ENCODE assay signal across 22 cellular contexts in the genomic region with DNA sequence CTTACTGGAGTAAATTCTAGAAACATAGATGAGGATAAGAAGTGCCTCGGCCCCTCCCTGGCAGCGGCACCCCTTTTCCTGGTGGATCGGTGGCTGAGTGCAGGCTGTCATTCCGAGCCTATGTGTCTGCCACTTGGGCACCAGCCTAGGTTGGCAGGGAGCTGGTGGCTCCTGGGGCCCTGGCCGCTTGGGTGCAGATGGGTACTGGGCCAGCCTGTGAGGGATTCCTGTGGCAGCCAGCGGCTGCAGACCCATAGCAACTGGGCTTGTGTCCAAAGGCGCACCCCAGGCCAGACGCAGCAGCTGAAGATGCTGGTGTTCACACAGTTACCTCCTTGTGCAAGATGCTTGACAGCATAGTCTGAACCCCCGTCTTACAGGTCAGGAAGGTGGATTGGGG. TPM values are rescaled to one million over a fixed set of nuclear protein-coding genes. Genes with fewer than 3 reads are reported as not detected.
DNase-seq lines count a peak whose midpoint lies in the region; ATAC-seq and TF ChIP-seq lines count a peak whose summit lies in the region.
"Had no signal": no experiment of that assay in that cellular context is flagged by ENCODE, and none has a peak within 500 bp of the region (broad histone marks: within the 10 kb centered on the region; RNA-seq: fewer than 3 reads in every experiment).

No MANE protein-coding gene starts in this region.

- no peak overlapping the region for H3K4me3 ChIP-seq in upper lobe of right lung
- H3K4me3 ChIP-seq: K562, thyroid gland had no signal

- H3K9me3 ChIP-seq in upper lobe of right lung = no peaks in the 10 kb centered on the region
- H3K9me3 ChIP-seq: neutrophil, thyroid gland had no signal

- TF ChIP-seq CTCF in natural killer cell (IDR thresholded peaks at IDR 0.05) = no peak
- TF ChIP-seq CTCF in upper lobe of right lung (IDR thresholded peaks at IDR 0.05) = no peak

- H3K4me1 Mint-ChIP-seq in natural killer cell treated with Interleukin-12 subunit alpha and Interleukin-12 subunit beta and Interleukin-15 and Interleukin-18, amount 100 ng/mL, for 72 hours (ENCODE audit: low read depth in 2 of 2) = peaks cover 0 to 5% of the 10 kb centered on the region in 2 donors
- peaks cover 0 to 11% of the 10 kb centered on the region in 2 donors for H3K4me1 Mint-ChIP-seq in natural killer cell
- peaks cover 6% of the 10 kb centered on the region for H3K4me1 Mint-ChIP-seq in activated T-helper 17 cell treated with anti-CD3 and anti-CD28 coated beads, Interleukin-2, amount 50 U/mL, for 72 hours

- H3K27ac ChIP-seq in upper lobe of right lung = no peak overlapping the region
- H3K27ac ChIP-seq: neutrophil, thyroid gland had no signal

- peaks cover 4% of the 10 kb centered on the region for H3K4me1 ChIP-seq in upper lobe of right lung

- no peaks in the 10 kb centered on the region for H3K9me3 Mint-ChIP-seq in natural killer cell treated with Interleukin-12 subunit alpha and Interleukin-12 subunit beta and Interleukin-15 and Interleukin-18, amount 100 ng/mL, for 72 hours
- H3K9me3 Mint-ChIP-seq in natural killer cell = no peaks in the 10 kb centered on the region
- no peaks in the 10 kb centered on the region for H3K9me3 Mint-ChIP-seq in activated T-helper 17 cell treated with anti-CD3 and anti-CD28 coated beads, Interleukin-2, amount 50 U/mL, for 72 hours
- H3K9me3 Mint-ChIP-seq: activated CD4-positive, alpha-beta T cell treated with anti-CD3 and anti-CD28 coated beads, Interleukin-2, amount 10 ng/mL, durations not matched to agents 24 days and 14 days; CD8-positive, alpha-beta T cell; T-helper 1 cell treated with Interleukin-12 subunit alpha and Interleukin-12 subunit beta and Interleukin-4 antibody, amounts not matched to agents 30 μg/mL and 1 μg/mL, for 36 hours had no signal

- peaks cover 30% of the 10 kb centered on the region for H3K27me3 ChIP-seq in upper lobe of right lung
- H3K27me3 ChIP-seq: thyroid gland had no signal

- no peaks in the 10 kb centered on the region for H3K36me3 ChIP-seq in upper lobe of right lung
- H3K36me3 ChIP-seq: neutrophil, thyroid gland had no signal

- intact Hi-C loops in natural killer cell (cut with micrococcal nuclease) = no loop called here
- intact Hi-C loops in upper lobe of right lung (cut with DNase I) = no loop called here

- H3K4me3 Mint-ChIP-seq in natural killer cell treated with Interleukin-12 subunit alpha and Interleukin-12 subunit beta and Interleukin-15 and Interleukin-18, amount 100 ng/mL, for 72 hours = no peak overlapping the region
- no peak overlapping the region for H3K4me3 Mint-ChIP-seq in natural killer cell
- no peak overlapping the region for H3K4me3 Mint-ChIP-seq in activated T-helper 17 cell treated with anti-CD3 and anti-CD28 coated beads, Interleukin-2, amount 50 U/mL, for 72 hours
- H3K4me3 Mint-ChIP-seq: activated CD4-positive, alpha-beta T cell treated with anti-CD3 and anti-CD28 coated beads, Interleukin-2, amount 10 ng/mL, durations not matched to agents 24 days and 14 days; CD8-positive, alpha-beta T cell; T-helper 1 cell treated with Interleukin-12 subunit alpha and Interleukin-12 subunit beta and Interleukin-4 antibody, amounts not matched to agents 30 μg/mL and 1 μg/mL, for 36 hours had no signal

- H3K27ac Mint-ChIP-seq in natural killer cell treated with Interleukin-12 subunit alpha and Interleukin-12 subunit beta and Interleukin-15 and Interleukin-18, amount 100 ng/mL, for 72 hours = no peak overlapping the region
- no peak overlapping the region for H3K27ac Mint-ChIP-seq in natural killer cell
- no peak overlapping the region for H3K27ac Mint-ChIP-seq in activated T-helper 17 cell treated with anti-CD3 and anti-CD28 coated beads, Interleukin-2, amount 50 U/mL, for 72 hours
- H3K27ac Mint-ChIP-seq: activated CD4-positive, alpha-beta T cell treated with anti-CD3 and anti-CD28 coated beads, Interleukin-2, amount 10 ng/mL, durations not matched to agents 24 days and 14 days; CD8-positive, alpha-beta T cell; T-helper 1 cell treated with Interleukin-12 subunit alpha and Interleukin-12 subunit beta and Interleukin-4 antibody, amounts not matched to agents 30 μg/mL and 1 μg/mL, for 36 hours had no signal

- peaks cover 9% of the 10 kb centered on the region in 2 donors for H3K27me3 Mint-ChIP-seq in natural killer cell treated with Interleukin-12 subunit alpha and Interleukin-12 subunit beta and Interleukin-15 and Interleukin-18, amount 100 ng/mL, for 72 hours
- peaks cover 8 to 10% of the 10 kb centered on the region in 2 donors for H3K27me3 Mint-ChIP-seq in natural killer cell (ENCODE audit: low read depth in 2 of 2)
- H3K27me3 Mint-ChIP-seq in activated T-helper 17 cell treated with anti-CD3 and anti-CD28 coated beads, Interleukin-2, amount 50 U/mL, for 72 hours = peaks cover 7% of the 10 kb centered on the region

- no peaks in the 10 kb centered on the region for H3K36me3 Mint-ChIP-seq in natural killer cell treated with Interleukin-12 subunit alpha and Interleukin-12 subunit beta and Interleukin-15 and Interleukin-18, amount 100 ng/mL, for 72 hours
- no peaks in the 10 kb centered on the region for H3K36me3 Mint-ChIP-seq in natural killer cell
- no peaks in the 10 kb centered on the region for H3K36me3 Mint-ChIP-seq in activated T-helper 17 cell treated with anti-CD3 and anti-CD28 coated beads, Interleukin-2, amount 50 U/mL, for 72 hours (ENCODE audit: low read depth)
- H3K36me3 Mint-ChIP-seq: CD8-positive, alpha-beta T cell had no signal

- peak; percentile 58 for DNase-seq in natural killer cell treated with Interleukin-12 subunit alpha and Interleukin-12 subunit beta and Interleukin-15 and Interleukin-18, amount 100 ng/mL, for 72 hours (ENCODE audit: low spot score)
- no peak for DNase-seq in natural killer cell
- peak; percentile 82 for DNase-seq in globus pallidus (ENCODE audit: low spot score)
- peak; percentile 72 for DNase-seq in pons (ENCODE audit: low spot score)
- DNase-seq in upper lobe of right lung = peak; percentile 51
- no peak for DNase-seq in EL
- no peak for DNase-seq in NCI-H187 (lab: John Stamatoyannopoulos, UW)
- DNase-seq: activated CD4-positive, alpha-beta T cell treated with anti-CD3 and anti-CD28 coated beads, Interleukin-2, amount 10 ng/mL, durations not matched to agents 24 days and 14 days; activated CD8-positive, alpha-beta memory T cell treated with anti-CD3 and anti-CD28 coated beads, Interleukin-2, amount 50 U/mL, for 4 hours; activated naive CD4-positive, alpha-beta T cell treated with Interleukin-2 at 50 U/mL for 16 hours; CD8-positive, alpha-beta T cell; glutamatergic neuron; NCI-H1694; NCI-H748 treated with DMSO at 0.1 percent for 48 hours; OCI-M1; right cardiac atrium; thyroid gland had no signal

- no peak for ATAC-seq in natural killer cell treated with Interleukin-12 subunit alpha and Interleukin-12 subunit beta and Interleukin-15 and Interleukin-18, amount 100 ng/mL, for 72 hours
- ATAC-seq in natural killer cell (no peak), upper lobe of right lung (no peak)
- ATAC-seq in activated T-helper 17 cell treated with anti-CD3 and anti-CD28 coated beads, Interleukin-2, amount 50 U/mL, for 72 hours (replicated peaks) = no peak
- ATAC-seq: CD8-positive, alpha-beta T cell; K562; left lobe of liver; right cardiac atrium had no signal

RNA-seq across cellular contexts. Expression of a gene that starts 2.8 kb away (rescaled TPM):
- 1 to 10 TPM; 1.5 TPM for total RNA-seq in natural killer cell treated with Interleukin-12 subunit alpha and Interleukin-12 subunit beta and Interleukin-15 and Interleukin-18, amount 100 ng/mL, for 72 hours
- total RNA-seq in natural killer cell (1 to 10 TPM in 1 of 3 donors, under 1 TPM in 2; 0.47 to 1.0 (median 0.98) TPM), upper lobe of right lung (0.96 TPM)
- 1 to 10 TPM; 2.0 to 3.1 TPM for total RNA-seq in activated T-helper 17 cell treated with anti-CD3 and anti-CD28 coated beads, Interleukin-2, amount 50 U/mL, for 72 hours

Comparison
In these comparisons a context has a peak if more than half of its experiments do, and no peak if none do; other contexts are left out.
1. DNase-seq: peak in natural killer cell treated with Interleukin-12 subunit alpha and Interleukin-12 subunit beta and Interleukin-15 and Interleukin-18, amount 100 ng/mL, for 72 hours (single experiment), globus pallidus (single experiment), pons (single experiment) and upper lobe of right lung (single experiment); none in natural killer cell (single experiment), EL (single experiment) and NCI-H187 (0 of 2).